Comparison of ENCODE assay signal across 16 cellular contexts in genomic region chr22:29275819-29276565, GRCh38. TPM values are rescaled to one million over a fixed set of nuclear protein-coding genes. Genes with fewer than 3 reads are reported as not detected.
DNase-seq lines count a peak whose midpoint lies in the region; ATAC-seq, FAIRE-seq and TF ChIP-seq lines count a peak whose summit lies in the region.
"Had no signal": no experiment of that assay in that cellular context is flagged by ENCODE, and none has a peak within 500 bp of the region (broad histone marks: within the 10 kb centered on the region; RNA-seq: fewer than 3 reads in every experiment).

No MANE protein-coding gene starts in this region.

- FAIRE-seq in K562 (lab: Jason Lieb, UNC), result no peak
- no peak for FAIRE-seq in D721Med (lab: Jason Lieb, UNC)
- FAIRE-seq: colon, urothelium cell line had no signal

- peaks cover 36% of the 10 kb centered on the region for H3K79me2 ChIP-seq in H9 (ENCODE audit: insufficient read depth, low read length)
- H3K79me2 ChIP-seq in K562 (ENCODE audit: control insufficient read depth, insufficient read depth, low read length), result peaks cover 88% of the 10 kb centered on the region

- H2BK5ac ChIP-seq in H9 (ENCODE audit: insufficient read length, low read length), result no peak overlapping the region

- POLR2A ChIA-PET in K562 (lab: Yijun Ruan, JAX), result interaction anchor here (0.6 to 1.8 kb wide), 3 partner anchors 8 to 1178 kb away, joined by 3 to 9 read pairs (median 4); partner anchors contain the start of genes EWSR1 and RHBDD3

- H3K36me3 ChIP-seq in K562 (ENCODE audit: control insufficient read depth, insufficient read depth, low read length), result peaks cover 96% of the 10 kb centered on the region
- peaks cover 15 to 86% (median 47%) of the 10 kb centered on the region in 4 donors for H3K36me3 ChIP-seq in right lobe of liver

- no peaks in the 10 kb centered on the region for H3K4me1 ChIP-seq in H9 (ENCODE audit: insufficient read depth, low read length)
- peaks cover 0 to 5% of the 10 kb centered on the region in 2 experiments; a peak in 1 of 5 replicates for H3K4me1 ChIP-seq in K562 (replicated peaks in 1 of 2; ENCODE audit: control insufficient read depth in 2 of 2, insufficient read depth in 2 of 2, low read length in 2 of 2)
- peaks cover 0 to 59% (median 20%) of the 10 kb centered on the region in 4 donors for H3K4me1 ChIP-seq in right lobe of liver

- peaks cover 3% of the 10 kb centered on the region for H3K9me1 ChIP-seq in K562 (ENCODE audit: control insufficient read depth, insufficient read depth, low read length)

- no peak overlapping the region for H3K23ac ChIP-seq in H9 (ENCODE audit: insufficient read length, low read depth, low read length)

- H3K36me3 Mint-ChIP-seq in H9 (ENCODE audit: insufficient read depth in 1 of 3, low read depth in 3 of 3), result peaks cover 75 to 98% (median 96%) of the 10 kb centered on the region in 3 experiments

- no peak for TF ChIP-seq CTCF in 22Rv1 (IDR thresholded peaks at IDR 0.05)
- TF ChIP-seq CTCF in H9 (conservative IDR thresholded peaks at IDR 0.05), result no peak
- TF ChIP-seq CTCF in K562 (IDR thresholded peaks at IDR 0.05 in 2 of 3, conservative IDR thresholded peaks at IDR 0.05 in 1 of 3; ENCODE audit: insufficient read depth in 2 of 3, low read depth in 1 of 3, low read length in 3 of 3), result no peak
- TF ChIP-seq CTCF in right lobe of liver (IDR thresholded peaks at IDR 0.05), result no peak
- TF ChIP-seq CTCF in D721Med (IDR thresholded peaks at IDR 0.05; ENCODE audit: insufficient read depth, missing control alignments), result no peak

- H3K4me3 Mint-ChIP-seq in H9, result no peak overlapping the region
- H3K4me3 Mint-ChIP-seq: memory B cell had no signal

- no peak overlapping the region for H2AK5ac ChIP-seq in H9 (ENCODE audit: insufficient read length, low read length)

- H3K27ac ChIP-seq in 22Rv1 (peak overlapping the region; percentile 30), H9 (ENCODE audit: insufficient read length, low read depth, low read length) (no peak overlapping the region), K562 (ENCODE audit: extremely low read depth, low read depth, low read length) (no peak overlapping the region), right lobe of liver (peak overlapping the region in 1 of 3 donors; percentile 19)
- H3K27ac ChIP-seq: RWPE1 had no signal

- H3K18ac ChIP-seq in H9 (ENCODE audit: insufficient read length, low read depth, low read length), result no peak overlapping the region

- H4K20me1 ChIP-seq in H9 (ENCODE audit: control insufficient read depth, insufficient read depth, insufficient read length) (no peaks in the 10 kb centered on the region), K562 (replicated peaks; ENCODE audit: control insufficient read depth, insufficient read depth, low read length) (peaks cover 29% of the 10 kb centered on the region)

- DNase-seq in H9 (no peak), K562 (ENCODE audit: extremely low read depth in 1 of 4, low spot score in 3 of 4) (no peak), right lobe of liver (no peak), D721Med (ENCODE audit: insufficient read length, low spot score) (no peak), NCI-H2227 treated with DMSO at 0.1 percent for 48 hours (lab: John Stamatoyannopoulos, UW) (no peak), anterior cingulate cortex (lab: John Stamatoyannopoulos, UW) (no peak), posterior cingulate gyrus (no peak)
- DNase-seq: DMS53, NCI-H2029, NCI-H748 treated with DMSO at 0.1 percent for 48 hours had no signal

- H3K79me1 ChIP-seq in H9 (ENCODE audit: insufficient read depth, low read depth, low read length, poor library complexity, severe bottlenecking), result peaks cover 5% of the 10 kb centered on the region

- peak overlapping the region in 2 of 3 experiments; percentile 21 to 31; a peak in 2 of 7 replicates for H3K27ac Mint-ChIP-seq in H9
- H3K27ac Mint-ChIP-seq: memory B cell had no signal

- no peak overlapping the region for H2BK120ac ChIP-seq in H9 (ENCODE audit: low read depth, low read length, poor library complexity, severe bottlenecking)

- no peaks in the 10 kb centered on the region for H3K9me3 ChIP-seq in H9 (ENCODE audit: control insufficient read depth, low read depth, low read length)
- no peaks in the 10 kb centered on the region for H3K9me3 ChIP-seq in K562 (replicated peaks; ENCODE audit: control insufficient read depth, insufficient read depth, low read depth, low read length)
- no peaks in the 10 kb centered on the region for H3K9me3 ChIP-seq in right lobe of liver
- H3K9me3 ChIP-seq: adrenal gland had no signal

- H3K4ac ChIP-seq in H9 (ENCODE audit: low read depth, low read length), result no peak overlapping the region

- H2BK12ac ChIP-seq in H9 (ENCODE audit: insufficient read length, low read depth, low read length), result no peak overlapping the region

- no peaks in the 10 kb centered on the region for H3K27me3 ChIP-seq in H9 (ENCODE audit: insufficient read depth, low read length)
- H3K27me3 ChIP-seq in K562 (ENCODE audit: control insufficient read depth in 2 of 2, insufficient read depth in 2 of 2, low read length in 2 of 2), result no peaks in the 10 kb centered on the region
- H3K27me3 ChIP-seq in right lobe of liver, result no peaks in the 10 kb centered on the region
- H3K27me3 ChIP-seq: adrenal gland had no signal

- H4K91ac ChIP-seq in H9 (ENCODE audit: insufficient read length, low read depth, low read length), result no peak overlapping the region

- H3K14ac ChIP-seq in H9 (ENCODE audit: insufficient read depth, low read length), result no peak overlapping the region

- TF ChIP-seq POLR2A in K562 (conservative IDR thresholded peaks at IDR 0.05) (no peak), right lobe of liver (IDR thresholded peaks at IDR 0.05) (no peak)

- no peaks in the 10 kb centered on the region for H3K9me3 Mint-ChIP-seq in H9
- H3K9me3 Mint-ChIP-seq: memory B cell had no signal

- H2BK15ac ChIP-seq in H9 (ENCODE audit: low read depth, low read length), result no peak overlapping the region

- no peak overlapping the region for H3K4me2 ChIP-seq in H9 (ENCODE audit: insufficient read depth, insufficient read length, low read length)
- H3K4me2 ChIP-seq in K562 (ENCODE audit: insufficient read depth, low read length), result no peak overlapping the region

- H3K23me2 ChIP-seq in H9 (ENCODE audit: insufficient read length, low read depth, low read length, poor library complexity, severe bottlenecking), result no peaks in the 10 kb centered on the region

- TF ChIP-seq EP300 in K562 (IDR thresholded peaks at IDR 0.05; ENCODE audit: low read length), result no peak

- no peak overlapping the region for H2AFZ ChIP-seq in H9 (ENCODE audit: low read length)
- no peak overlapping the region for H2AFZ ChIP-seq in K562 (ENCODE audit: low read depth, low read length)

- ATAC-seq in K562 (no peak), right lobe of liver (peak; percentile 69 to 82 (median 74))

- in situ Hi-C loops in K562 (cut with MboI), result no loop called here

- no TSS peak for BruUV-seq in K562 (replicated peaks; lab: Mats Ljungman, UMichigan)

- intact Hi-C loops in K562 (cut with micrococcal nuclease) (no loop called here), right lobe of liver (cut with DNase I) (no loop called here), posterior cingulate gyrus (cut with DNase I) (no loop called here)

- H2BK20ac ChIP-seq in H9 (ENCODE audit: low read depth, low read length, poor library complexity, severe bottlenecking), result no peak overlapping the region

- H3K56ac ChIP-seq in H9 (ENCODE audit: insufficient read length, low read depth, low read length), result no peak overlapping the region

- no peak overlapping the region for H4K8ac ChIP-seq in H9 (replicated peaks; ENCODE audit: insufficient read length, low read depth, low read length)

- CTCF ChIA-PET in K562 (lab: Yijun Ruan, JAX; ENCODE audit: low intra/inter-chr PET ratio), result no interaction called here

- H3K4me3 ChIP-seq in K562, result no peak overlapping the region
- no peak overlapping the region for H3K4me3 ChIP-seq in right lobe of liver
- H3K4me3 ChIP-seq: adrenal gland had no signal

- H3K9ac ChIP-seq in H9 (ENCODE audit: extremely low read depth, insufficient read length, low read length) (no peak overlapping the region), K562 (ENCODE audit: insufficient read depth in 1 of 2, low read depth in 2 of 2, low read length in 2 of 2) (no peak overlapping the region)

- H3K27me3 Mint-ChIP-seq in H9 (ENCODE audit: low read depth), result no peaks in the 10 kb centered on the region
- H3K27me3 Mint-ChIP-seq: memory B cell had no signal

- H4K5ac ChIP-seq in H9 (ENCODE audit: insufficient read length, low read depth, low read length), result no peak overlapping the region

- peaks cover 18% of the 10 kb centered on the region in 2 experiments for H3K4me1 Mint-ChIP-seq in H9

- WGBS in H9 (ENCODE audit: extremely low coverage, insufficient read length, low lambda C conversion rate), result 100% methylated on average over 3 of the region's 3 CpGs
- 96% methylated on average over 3 of the region's 3 CpGs for WGBS in K562 (ENCODE audit: insufficient coverage, low coverage, missing lambda C conversion rate)
- 14% methylated on average over 3 of the region's 3 CpGs for WGBS in right lobe of liver (ENCODE audit: insufficient coverage, low coverage, low lambda C conversion rate, missing lambda C conversion rate)

- H3T11ph ChIP-seq in H9 (ENCODE audit: low read length), result no peak overlapping the region

- no peak for TF ChIP-seq RAD21 in K562 (CRISPR knock-in tag; conservative IDR thresholded peaks at IDR 0.05 in 1 of 2, IDR thresholded peaks at IDR 0.05 in 1 of 2)

RNA-seq across cellular contexts. Expression of gene EWSR1, which starts 7.9 kb away (rescaled TPM):
- total RNA-seq in H9 (2021), result 456 and 462 TPM in 2 replicates
- 290 and 407 TPM in 2 replicates for total RNA-seq in K562 (2011; cell fraction: chromatin; rRNA removed; ENCODE audit: low replicate concordance)
- total RNA-seq in K562 (2011; cell fraction: nucleolus; rRNA removed), result 162 and 182 TPM in 2 replicates
- total RNA-seq in K562 (2011; cell fraction: nucleoplasm; rRNA removed), result 269 and 319 TPM in 2 replicates
- total RNA-seq in K562 (2014; rRNA removed), result 283 and 302 TPM in 2 replicates
- total RNA-seq in K562 (2014; rRNA removed; fragmentation: Illumina TruSeq; extraction: Trizol), result 131 and 132 TPM in 2 replicates
- 172 and 181 TPM in 2 replicates for total RNA-seq in K562 (2015; rRNA removed; fragmentation: Illumina TruSeq; extraction: Trizol)
- total RNA-seq in K562 (2021), result 233 and 254 TPM in 2 replicates
- polyA plus RNA-seq in K562 (2011; rRNA removed), result 239 and 279 TPM in 2 replicates
- polyA plus RNA-seq in K562 (2011; cell fraction: cytosol; rRNA removed), result 452 and 650 TPM in 2 replicates
- 519 and 665 TPM in 2 replicates for polyA plus RNA-seq in K562 (2011; cell fraction: nucleus; rRNA removed)
- 205 and 340 TPM in 2 replicates for polyA plus RNA-seq in K562 (2012)
- polyA plus RNA-seq in K562 (2014; fragmentation: Illumina TruSeq; extraction: Trizol), result 375 and 450 TPM in 2 replicates
- polyA plus RNA-seq in K562 (2014; fragmentation: Nextera tagmentation; extraction: Ambion mirVana), result 100 to 1,000 TPM in 1 of 2 experiments, 10 to 100 TPM in 1; 83.3 to 101 TPM
- 245 and 263 TPM in 2 replicates for polyA plus RNA-seq in K562 (2014; rRNA removed)
- polyA minus RNA-seq in K562 (2011; rRNA and poly(A)+ RNA removed), result 228 and 290 TPM in 2 replicates
- polyA minus RNA-seq in K562 (2011; cell fraction: cytosol; rRNA and poly(A)+ RNA removed), result 181 and 192 TPM in 2 replicates
- polyA minus RNA-seq in K562 (2011; cell fraction: nucleus; rRNA and poly(A)+ RNA removed), result 106 and 173 TPM in 2 replicates
- 100 to 1,000 TPM in 3 of 6 experiments, 10 to 100 TPM in 3; 75.0 to 112 (median 98.2) TPM for total RNA-seq in right lobe of liver

RNA-seq across cellular contexts. Expression of gene RHBDD3, which starts 8.2 kb away (rescaled TPM):
- total RNA-seq in H9 (2021) (92.9 and 99.7 TPM in 2 replicates), K562 (2014; rRNA removed) (30.9 and 37.1 TPM in 2 replicates), K562 (2014; rRNA removed; fragmentation: Illumina TruSeq; extraction: Trizol) (7.3 and 8.5 TPM in 2 replicates), K562 (2015; rRNA removed; fragmentation: Illumina TruSeq; extraction: Trizol) (18.0 and 20.8 TPM in 2 replicates), K562 (2021) (29.9 and 30.3 TPM in 2 replicates), right lobe of liver (10 to 100 TPM in 5 of 6 experiments, 1 to 10 TPM in 1; 9.7 to 35.3 (median 14.7) TPM)
- 10.9 and 42.9 TPM in 2 replicates for total RNA-seq in K562 (2011; cell fraction: chromatin; rRNA removed; ENCODE audit: low replicate concordance)
- total RNA-seq in K562 (2011; cell fraction: nucleolus; rRNA removed), result 47.1 and 51.4 TPM in 2 replicates
- total RNA-seq in K562 (2011; cell fraction: nucleoplasm; rRNA removed), result 27.9 and 28.5 TPM in 2 replicates
- polyA plus RNA-seq in K562 (2011; rRNA removed) (14.0 and 17.4 TPM in 2 replicates), K562 (2014; fragmentation: Illumina TruSeq; extraction: Trizol) (10.2 and 20.1 TPM in 2 replicates), K562 (2014; fragmentation: Nextera tagmentation; extraction: Ambion mirVana) (1 to 10 TPM in 1 of 2 experiments, under 1 TPM in 1; 0.32 to 1.2 TPM), K562 (2014; rRNA removed) (35.6 and 39.3 TPM in 2 replicates)
- polyA plus RNA-seq in K562 (2011; cell fraction: cytosol; rRNA removed), result 21.8 and 63.3 TPM in 2 replicates
- polyA plus RNA-seq in K562 (2011; cell fraction: nucleus; rRNA removed), result 18.2 and 35.0 TPM in 2 replicates
- polyA plus RNA-seq in K562 (2012), result 22.9 and 35.2 TPM in 2 replicates
- polyA minus RNA-seq in K562 (2011; rRNA and poly(A)+ RNA removed), result 2.8 and 5.3 TPM in 2 replicates
- polyA minus RNA-seq in K562 (2011; cell fraction: cytosol; rRNA and poly(A)+ RNA removed), result 9.1 and 13.8 TPM in 2 replicates
- 10.9 and 11.4 TPM in 2 replicates for polyA minus RNA-seq in K562 (2011; cell fraction: nucleus; rRNA and poly(A)+ RNA removed)

RNA-seq across cellular contexts. Expression of gene GAS2L1, which starts 30.5 kb away (rescaled TPM):
- total RNA-seq in H9 (2021) (8.0 and 8.1 TPM in 2 replicates), K562 (2014; rRNA removed) (7.0 and 9.5 TPM in 2 replicates), K562 (2014; rRNA removed; fragmentation: Illumina TruSeq; extraction: Trizol) (1.3 and 1.5 TPM in 2 replicates), K562 (2015; rRNA removed; fragmentation: Illumina TruSeq; extraction: Trizol) (4.8 and 5.4 TPM in 2 replicates), K562 (2021) (19.7 and 21.4 TPM in 2 replicates), right lobe of liver (10 to 100 TPM in 4 of 6 experiments, 1 to 10 TPM in 2; 8.9 to 15.8 (median 11.5) TPM)
- 22.3 and 60.1 TPM in 2 replicates for total RNA-seq in K562 (2011; cell fraction: chromatin; rRNA removed; ENCODE audit: low replicate concordance)
- total RNA-seq in K562 (2011; cell fraction: nucleolus; rRNA removed), result 28.4 and 30.7 TPM in 2 replicates
- 27.4 and 41.5 TPM in 2 replicates for total RNA-seq in K562 (2011; cell fraction: nucleoplasm; rRNA removed)
- polyA plus RNA-seq in K562 (2011; rRNA removed) (3.2 and 5.1 TPM in 2 replicates), K562 (2014; fragmentation: Illumina TruSeq; extraction: Trizol) (2.4 and 6.6 TPM in 2 replicates), K562 (2014; fragmentation: Nextera tagmentation; extraction: Ambion mirVana) (under 1 TPM; 0.56 to 0.94 TPM), K562 (2014; rRNA removed) (14.3 and 17.2 TPM in 2 replicates)
- polyA plus RNA-seq in K562 (2011; cell fraction: cytosol; rRNA removed), result 4.3 and 19.2 TPM in 2 replicates
- polyA plus RNA-seq in K562 (2011; cell fraction: nucleus; rRNA removed), result 22.5 and 43.5 TPM in 2 replicates
- 8.3 and 13.9 TPM in 2 replicates for polyA plus RNA-seq in K562 (2012)
- 0.66 and 3.1 TPM in 2 replicates for polyA minus RNA-seq in K562 (2011; rRNA and poly(A)+ RNA removed)
- 6.4 and 6.5 TPM in 2 replicates for polyA minus RNA-seq in K562 (2011; cell fraction: cytosol; rRNA and poly(A)+ RNA removed)
- polyA minus RNA-seq in K562 (2011; cell fraction: nucleus; rRNA and poly(A)+ RNA removed), result 9.4 and 9.8 TPM in 2 replicates

RNA-seq across cellular contexts. Expression of gene RASL10A, which starts 39.5 kb away (rescaled TPM):
- total RNA-seq in H9 (2021), result 0.90 and 0.92 TPM in 2 replicates
- total RNA-seq in K562 (2011; cell fraction: chromatin; rRNA removed; ENCODE audit: low replicate concordance), result 1.7 TPM in 1 of 2 replicates, not detected in the other
- 1.3 and 1.6 TPM in 2 replicates for total RNA-seq in K562 (2011; cell fraction: nucleolus; rRNA removed)
- total RNA-seq in K562 (2011; cell fraction: nucleoplasm; rRNA removed), result 0.95 and 1.1 TPM in 2 replicates
- 0.53 and 0.95 TPM in 2 replicates for total RNA-seq in K562 (2014; rRNA removed)
- total RNA-seq in K562 (2014; rRNA removed; fragmentation: Illumina TruSeq; extraction: Trizol), result 0.25 TPM in 1 of 2 replicates, not detected in the other
- not detected in 2 replicates for total RNA-seq in K562 (2015; rRNA removed; fragmentation: Illumina TruSeq; extraction: Trizol)
- total RNA-seq in K562 (2021), result 0.49 and 0.60 TPM in 2 replicates
- 0.37 and 0.40 TPM in 2 replicates for polyA plus RNA-seq in K562 (2011; rRNA removed)
- 0.10 and 2.2 TPM in 2 replicates for polyA plus RNA-seq in K562 (2011; cell fraction: cytosol; rRNA removed)
- polyA plus RNA-seq in K562 (2011; cell fraction: nucleus; rRNA removed), result 0.86 and 3.9 TPM in 2 replicates
- polyA plus RNA-seq in K562 (2012), result 0.29 and 0.35 TPM in 2 replicates
- not detected in 2 replicates for polyA plus RNA-seq in K562 (2014; fragmentation: Illumina TruSeq; extraction: Trizol)
- under 1 TPM in 1 of 2 experiments, not detected in 1; 0.17 TPM for polyA plus RNA-seq in K562 (2014; fragmentation: Nextera tagmentation; extraction: Ambion mirVana)
- polyA plus RNA-seq in K562 (2014; rRNA removed), result 0.54 and 1.2 TPM in 2 replicates
- not detected in 2 replicates for polyA minus RNA-seq in K562 (2011; rRNA and poly(A)+ RNA removed)
- not detected in 2 replicates for polyA minus RNA-seq in K562 (2011; cell fraction: cytosol; rRNA and poly(A)+ RNA removed)
- 0.67 TPM in 1 of 2 replicates, not detected in the other for polyA minus RNA-seq in K562 (2011; cell fraction: nucleus; rRNA and poly(A)+ RNA removed)
- total RNA-seq in right lobe of liver, result 1 to 10 TPM in 3 of 6 experiments, under 1 TPM in 3; 0.32 to 1.2 (median 0.87) TPM
